ENCODE assay signal across 8 cellular contexts in genomic region chr19:48999481-49000325, GRCh38. TPM values are rescaled to one million over a fixed set of nuclear protein-coding genes. Genes with fewer than 3 reads are reported as not detected.
DNase-seq lines count a peak whose midpoint lies in the region; ATAC-seq and TF ChIP-seq lines count a peak whose summit lies in the region.

No MANE protein-coding gene starts in this region.

- no peaks in the 10 kb centered on the region for H3K4me1 ChIP-seq in breast epithelium

- intact Hi-C loops in MCF 10A (cut with micrococcal nuclease) (loop anchor here (2.0 to 10.0 kb wide), 3 partner anchors 75 to 225 kb away; no protein-coding TSS in a partner anchor), breast epithelium (cut with DNase I; ENCODE audit: low total_unique reads) (no loop called here), left ventricle myocardium superior (cut with micrococcal nuclease) (no loop called here)

- H3K4me1 Mint-ChIP-seq in MCF 10A (ENCODE audit: insufficient read depth, unreplicated experiment): peaks cover 9% of the 10 kb centered on the region

- no peak for TF ChIP-seq POLR2A in breast epithelium (IDR thresholded peaks at IDR 0.05)

- H3K9me3 Mint-ChIP-seq in MCF 10A (ENCODE audit: unreplicated experiment): no peaks in the 10 kb centered on the region

- POLR2A ChIA-PET in MCF 10A (lab: Yijun Ruan, JAX) (interaction anchor here (0.6 to 0.8 kb wide), 3 partner anchors 9 to 218 kb away, joined by 3 read pairs; no protein-coding TSS in a partner anchor), RWPE1 (lab: Yijun Ruan, JAX; ENCODE audit: low non-redundant PET) (interaction anchor here (0.6 kb wide), 1 partner anchor 637 kb away, joined by 3 read pairs; no protein-coding TSS in a partner anchor)

- BruUV-seq in MCF 10A (replicated peaks; lab: Mats Ljungman, UMichigan): no TSS peak

- H3K27me3 ChIP-seq in breast epithelium: no peaks in the 10 kb centered on the region

- TF ChIP-seq CTCF in MCF 10A (IDR thresholded peaks at IDR 0.05; ENCODE audit: unreplicated experiment) (peak; percentile 81), breast epithelium (IDR thresholded peaks at IDR 0.05) (peak in 1 of 3 donors; percentile 29), RWPE1 (conservative IDR thresholded peaks at IDR 0.05; ENCODE audit: low read depth) (peak; percentile 65)

- H3K27me3 Mint-ChIP-seq in MCF 10A (ENCODE audit: insufficient read depth, unreplicated experiment): no peaks in the 10 kb centered on the region

- H3K4me3 ChIP-seq in breast epithelium: no peak overlapping the region

- peak; percentile 42 for ATAC-seq in left ventricle myocardium superior
- no peak for ATAC-seq in HG03135 (IDR thresholded peaks at IDR 0.05; ENCODE audit: unreplicated experiment)

- H3K4me3 Mint-ChIP-seq in MCF 10A (ENCODE audit: unreplicated experiment): no peak overlapping the region

- no peaks in the 10 kb centered on the region for H3K9me3 ChIP-seq in breast epithelium

- peak; percentile 69 for DNase-seq in MCF 10A (ENCODE audit: unreplicated experiment)
- DNase-seq in breast epithelium (ENCODE audit: low spot score in 2 of 2): no peak
- DNase-seq in RWPE1 (ENCODE audit: low spot score): no peak
- DNase-seq in activated naive CD4-positive, alpha-beta T cell (lab: John Stamatoyannopoulos, UW): peak in 3 of 4 experiments; percentile 31 to 70 (median 46)
- DNase-seq in left ventricle myocardium superior: peak; percentile 60
- DNase-seq in stimulated activated CD4-positive, alpha-beta T cell treated with anti-CD3 and anti-CD28 coated beads, Interleukin-1b, Interleukin-23, amount 100 ng/mL, for 24 hours (ENCODE audit: low read depth in 4 of 4, low spot score in 1 of 4): peak; percentile 27 to 54 (median 41)
- no peak for DNase-seq in NCI-H510A (lab: John Stamatoyannopoulos, UW)

- peaks cover 55% of the 10 kb centered on the region for H3K36me3 Mint-ChIP-seq in MCF 10A (ENCODE audit: insufficient read depth, unreplicated experiment)

- H3K27ac ChIP-seq in breast epithelium (no peak overlapping the region), RWPE1 (peak overlapping the region; percentile 42)

- no peak overlapping the region for H3K27ac Mint-ChIP-seq in MCF 10A (ENCODE audit: low read depth, unreplicated experiment)

- CTCF ChIA-PET in MCF 10A (lab: Yijun Ruan, JAX): interaction anchor here (0.6 to 3.6 kb wide), 27 partner anchors 9 to 1788 kb away, joined by 3 to 17 read pairs (median 4); partner anchors contain the start of gene NTF4
- CTCF ChIA-PET in RWPE1 (lab: Yijun Ruan, JAX): interaction anchor here (0.5 to 1.7 kb wide), 6 partner anchors 8 to 234 kb away, joined by 3 to 10 read pairs (median 3); no protein-coding TSS in a partner anchor

- H3K36me3 ChIP-seq in breast epithelium: no peaks in the 10 kb centered on the region

RNA-seq across cellular contexts. Expression of gene RUVBL2, which starts 6.0 kb away (rescaled TPM):
- total RNA-seq in MCF 10A (2022) (126 and 156 TPM in 2 replicates), breast epithelium (100 to 1,000 TPM in 1 of 3 donors, 10 to 100 TPM in 2; 74.1 to 104 (median 84.0) TPM), left ventricle myocardium superior (44.4 TPM)

RNA-seq across cellular contexts. Expression of gene GYS1, which starts 6.6 kb away (rescaled TPM):
- total RNA-seq in MCF 10A (2022) (29.7 and 42.7 TPM in 2 replicates), breast epithelium (10 to 100 TPM; 24.0 to 26.4 (median 24.6) TPM), left ventricle myocardium superior (103 TPM)

RNA-seq across cellular contexts. Expression of gene LHB, which starts 17.2 kb away (rescaled TPM):
- total RNA-seq in MCF 10A (2022) (not detected in 2 replicates), breast epithelium (not detected), left ventricle myocardium superior (not detected)

RNA-seq across cellular contexts. Expression of gene CGB3, which starts 24.4 kb away (rescaled TPM):
- total RNA-seq in MCF 10A (2022): not detected in 2 replicates
- not detected for total RNA-seq in breast epithelium
- total RNA-seq in left ventricle myocardium superior: not detected

RNA-seq across cellular contexts. Expression of gene CGB2, which starts 32.0 kb away (rescaled TPM):
- total RNA-seq in MCF 10A (2022): not detected in 2 replicates
- not detected for total RNA-seq in breast epithelium
- total RNA-seq in left ventricle myocardium superior: not detected

Comparison
In these comparisons a context has a peak if more than half of its experiments do, and no peak if none do; other contexts are left out.
1. DNase-seq: peak in MCF 10A (single experiment), activated naive CD4-positive, alpha-beta T cell (3 of 4), left ventricle myocardium superior (single experiment) and stimulated activated CD4-positive, alpha-beta T cell treated with anti-CD3 and anti-CD28 coated beads, Interleukin-1b, Interleukin-23, amount 100 ng/mL, for 24 hours (4 of 4); none in breast epithelium (0 of 2), RWPE1 (single experiment) and NCI-H510A (single experiment).